22 cellular contexts compared by ENCODE assay signal in the genomic region with DNA sequence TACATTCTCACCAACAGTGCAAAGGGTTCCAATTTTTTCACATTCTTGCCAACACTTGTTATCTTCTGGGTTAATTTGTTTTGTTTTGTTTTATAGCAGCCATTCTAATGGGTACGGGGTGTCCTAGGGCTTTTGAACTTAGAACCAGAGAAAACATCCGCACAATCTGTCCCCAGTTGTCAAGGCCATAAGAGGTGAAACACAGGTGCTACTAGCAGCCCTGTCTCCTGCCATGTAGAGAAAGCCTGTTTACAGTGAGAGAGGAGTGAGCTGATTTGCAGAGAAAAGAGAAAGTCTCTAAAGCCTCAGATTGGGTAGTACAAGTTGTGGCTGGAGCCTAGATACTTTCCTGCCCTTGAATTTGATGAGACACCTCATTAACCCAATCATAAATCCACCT. TPM values are rescaled to one million over a fixed set of nuclear protein-coding genes. Genes with fewer than 3 reads are reported as not detected.
DNase-seq lines count a peak whose midpoint lies in the region; ATAC-seq, FAIRE-seq and TF ChIP-seq lines count a peak whose summit lies in the region.
"Had no signal": no experiment of that assay in that cellular context is flagged by ENCODE, and none has a peak within 500 bp of the region (broad histone marks: within the 10 kb centered on the region; RNA-seq: fewer than 3 reads in every experiment).

No MANE protein-coding gene starts in this region.

- H3K9ac ChIP-seq in K562 (ENCODE audit: insufficient read depth in 1 of 2, low read depth in 2 of 2, low read length in 2 of 2) (no peak overlapping the region), liver (ENCODE audit: low read depth in 1 of 2, low read length in 2 of 2) (no peak overlapping the region), SK-N-SH (no peak overlapping the region)

- in situ Hi-C loops in K562 (cut with MboI): no loop called here

- H3K36me3 ChIP-seq in HEK293 (ENCODE audit: control insufficient read depth in 2 of 2, insufficient read depth in 1 of 2, low read length in 2 of 2) (peaks cover under 1 to 36% of the 10 kb centered on the region in 2 experiments; a peak in 1 of 3 replicates), K562 (ENCODE audit: control insufficient read depth, insufficient read depth, low read length) (peaks cover 41% of the 10 kb centered on the region), liver (ENCODE audit: control insufficient read depth in 4 of 4, insufficient read depth in 3 of 4, low read depth in 1 of 4, low read length in 3 of 4) (peaks cover 0 to 2% (median 0%) of the 10 kb centered on the region in 4 donors), small intestine (ENCODE audit: control insufficient read depth in 2 of 2, insufficient read depth in 2 of 2, low read length in 2 of 2) (peaks cover 2 to 4% of the 10 kb centered on the region in 2 donors), SK-N-SH (replicated peaks in 1 of 2; ENCODE audit: control insufficient read depth in 1 of 2, insufficient read depth in 2 of 2, low read length in 1 of 2) (peaks cover 23 to 36% of the 10 kb centered on the region in 2 experiments)

- TF ChIP-seq EP300 in K562 (IDR thresholded peaks at IDR 0.05; ENCODE audit: low read length) (no peak), SK-N-SH (IDR thresholded peaks at IDR 0.05; ENCODE audit: borderline replicate concordance in 1 of 2, low read depth in 1 of 2, low read length in 1 of 2) (no peak)

- CTCF ChIA-PET in HEK293 (lab: Yijun Ruan, JAX): interaction anchor here (1.0 to 2.5 kb wide), 3 partner anchors 10 to 67 kb away, joined by 3 to 7 read pairs (median 5); partner anchors contain the start of gene MYCL
- CTCF ChIA-PET in K562 (lab: Yijun Ruan, JAX; ENCODE audit: low intra/inter-chr PET ratio): no interaction called here
- CTCF ChIA-PET in SK-N-SH (lab: Yijun Ruan, JAX): interaction anchor here (1.0 to 3.8 kb wide), 3 partner anchors 19 to 139 kb away, joined by 3 to 19 read pairs (median 3); partner anchors contain the start of gene MYCL

- TF ChIP-seq RAD21 in K562 (CRISPR knock-in tag; conservative IDR thresholded peaks at IDR 0.05 in 1 of 2, IDR thresholded peaks at IDR 0.05 in 1 of 2) (no peak), liver (IDR thresholded peaks at IDR 0.05) (no peak), SK-N-SH (IDR thresholded peaks at IDR 0.05; ENCODE audit: low read length) (no peak)

- DNase-seq in K562 (ENCODE audit: extremely low read depth in 1 of 4, low spot score in 3 of 4) (no peak), small intestine (peak; percentile 21), NCI-H2227 (lab: John Stamatoyannopoulos, UW; ENCODE audit: unreplicated experiment) (no peak), SK-N-SH (no peak)
- no peak for DNase-seq in activated T-cell treated with anti-CD3 and anti-CD28 coated beads, Interleukin-2, amount 50 U/mL, for 72 hours
- DNase-seq: CD4-positive, CD25-positive, alpha-beta regulatory T cell; DMS153; DND-41; KG1; MM.1S; NCI-H2081; NCI-H2171; NCI-H345; NCI-H524 treated with DMSO at 0.1 percent for 48 hours; Right ventricle myocardium superior; RPMI8226 had no signal

- no peaks in the 10 kb centered on the region for H3K9me1 ChIP-seq in K562 (ENCODE audit: control insufficient read depth, insufficient read depth, low read length)

- H3K9me3 Mint-ChIP-seq in activated T-cell treated with anti-CD3 and anti-CD28 coated beads, Interleukin-2, amount 50 U/mL, for 72 hours: no peaks in the 10 kb centered on the region
- H3K9me3 Mint-ChIP-seq: CD4-positive, CD25-positive, alpha-beta regulatory T cell had no signal

- H3K4me3 ChIP-seq in HEK293 (ENCODE audit: low read depth, low read length): no peak overlapping the region
- H3K4me3 ChIP-seq in K562: no peak overlapping the region
- H3K4me3 ChIP-seq in liver (ENCODE audit: low read depth in 1 of 3, low read length in 3 of 3): no peak overlapping the region
- H3K4me3 ChIP-seq in small intestine (ENCODE audit: low read depth in 1 of 2, low read length in 2 of 2): no peak overlapping the region
- no peak overlapping the region for H3K4me3 ChIP-seq in SK-N-SH (ENCODE audit: low read depth in 2 of 2, low read length in 1 of 2)
- H3K4me3 ChIP-seq: SJSA1 had no signal

- no peaks in the 10 kb centered on the region for H3K4me1 ChIP-seq in HEK293 (ENCODE audit: control insufficient read depth, insufficient read depth, low read length)
- peaks cover 11 to 21% of the 10 kb centered on the region in 2 experiments for H3K4me1 ChIP-seq in K562 (replicated peaks in 1 of 2; ENCODE audit: control insufficient read depth in 2 of 2, insufficient read depth in 2 of 2, low read length in 2 of 2)
- no peaks in the 10 kb centered on the region for H3K4me1 ChIP-seq in liver (ENCODE audit: control insufficient read depth in 4 of 4, insufficient read depth in 4 of 4, low read length in 3 of 4)
- H3K4me1 ChIP-seq in small intestine (ENCODE audit: control insufficient read depth in 2 of 2, insufficient read depth in 1 of 2, low read depth in 1 of 2, low read length in 1 of 2): no peaks in the 10 kb centered on the region
- H3K4me1 ChIP-seq in SK-N-SH (ENCODE audit: control insufficient read depth in 1 of 2, insufficient read depth in 2 of 2, low read depth in 1 of 2, low read length in 1 of 2): peaks cover 2 to 5% of the 10 kb centered on the region in 2 experiments; a peak in 2 of 4 replicates

- no peak overlapping the region for H3K4me2 ChIP-seq in K562 (ENCODE audit: insufficient read depth, low read length)
- H3K4me2 ChIP-seq in SK-N-SH: no peak overlapping the region

- H3F3A ChIP-seq in SK-N-SH (replicated peaks; ENCODE audit: insufficient read depth): no peaks in the 10 kb centered on the region

- no peak for ATAC-seq in K562
- no peak for ATAC-seq in activated T-cell treated with anti-CD3 and anti-CD28 coated beads, Interleukin-2, amount 50 U/mL, for 72 hours (replicated peaks in 1 of 2)
- ATAC-seq: HCT116 had no signal

- peaks cover 0 to 2% of the 10 kb centered on the region in 2 donors for H3K36me3 Mint-ChIP-seq in activated T-cell treated with anti-CD3 and anti-CD28 coated beads, Interleukin-2, amount 50 U/mL, for 72 hours (ENCODE audit: insufficient read depth in 2 of 2)

- no peak for TF ChIP-seq POLR2A in K562 (conservative IDR thresholded peaks at IDR 0.05)

- TF ChIP-seq CTCF in HEK293 (tag by site-specific recombination; IDR thresholded peaks at IDR 0.05) (no peak), K562 (IDR thresholded peaks at IDR 0.05 in 2 of 3, conservative IDR thresholded peaks at IDR 0.05 in 1 of 3; ENCODE audit: insufficient read depth in 2 of 3, low read depth in 1 of 3, low read length in 3 of 3) (no peak), liver (IDR thresholded peaks at IDR 0.05; ENCODE audit: low read depth, low read length, missing input control) (no peak), SK-N-SH (IDR thresholded peaks at IDR 0.05) (no peak)

- H3K27me3 ChIP-seq in K562 (ENCODE audit: control insufficient read depth in 2 of 2, insufficient read depth in 2 of 2, low read length in 2 of 2): no peaks in the 10 kb centered on the region
- no peaks in the 10 kb centered on the region for H3K27me3 ChIP-seq in liver (ENCODE audit: control insufficient read depth in 4 of 4, insufficient read depth in 4 of 4, low read length in 3 of 4)
- no peaks in the 10 kb centered on the region for H3K27me3 ChIP-seq in small intestine (ENCODE audit: control insufficient read depth in 2 of 2, insufficient read depth in 2 of 2, low read length in 2 of 2)
- no peaks in the 10 kb centered on the region for H3K27me3 ChIP-seq in SK-N-SH (ENCODE audit: insufficient read depth)
- H3K27me3 ChIP-seq: SJSA1 had no signal

- TSS peak; percentile 15 for BruUV-seq in K562 (replicated peaks; lab: Mats Ljungman, UMichigan)

- H3K9me3 ChIP-seq in HEK293 (ENCODE audit: control insufficient read depth, insufficient read depth, low read depth, low read length) (no peaks in the 10 kb centered on the region), K562 (replicated peaks; ENCODE audit: control insufficient read depth, insufficient read depth, low read depth, low read length) (no peaks in the 10 kb centered on the region), liver (ENCODE audit: control insufficient read depth in 4 of 4, low read length in 3 of 4) (no peaks in the 10 kb centered on the region), small intestine (ENCODE audit: control insufficient read depth, low read depth) (no peaks in the 10 kb centered on the region), SK-N-SH (no peaks in the 10 kb centered on the region)
- H3K9me3 ChIP-seq: SJSA1 had no signal

- H3K4me3 Mint-ChIP-seq in activated T-cell treated with anti-CD3 and anti-CD28 coated beads, Interleukin-2, amount 50 U/mL, for 72 hours: no peak overlapping the region

- no peaks in the 10 kb centered on the region for H3K9me2 ChIP-seq in SK-N-SH

- no peak overlapping the region for H3K27ac Mint-ChIP-seq in activated T-cell treated with anti-CD3 and anti-CD28 coated beads, Interleukin-2, amount 50 U/mL, for 72 hours

- H3K27ac ChIP-seq in HEK293 (ENCODE audit: extremely low read depth, low read depth, low read length) (no peak overlapping the region), K562 (ENCODE audit: extremely low read depth, low read depth, low read length) (no peak overlapping the region), liver (ENCODE audit: low read depth in 1 of 2, low read length in 2 of 2) (no peak overlapping the region), small intestine (ENCODE audit: low read depth in 1 of 2, low read length in 1 of 2) (no peak overlapping the region), SK-N-SH (ENCODE audit: low read depth in 2 of 2, low read length in 1 of 2) (no peak overlapping the region)
- H3K27ac ChIP-seq: SJSA1 had no signal

- H3K79me2 ChIP-seq in K562 (ENCODE audit: control insufficient read depth, insufficient read depth, low read length): no peaks in the 10 kb centered on the region
- H3K79me2 ChIP-seq in SK-N-SH (ENCODE audit: insufficient read depth): no peaks in the 10 kb centered on the region

- POLR2A ChIA-PET in HEK293 (lab: Yijun Ruan, JAX): no interaction called here
- POLR2A ChIA-PET in K562 (lab: Yijun Ruan, JAX): interaction anchor here (0.6 to 2.7 kb wide), 4 partner anchors 9 to 587 kb away, joined by 3 to 20 read pairs (median 4); no protein-coding TSS in a partner anchor
- POLR2A ChIA-PET in SK-N-SH (lab: Yijun Ruan, JAX): no interaction called here

- 100% methylated on average over 2 of the region's 2 CpGs for WGBS in K562 (ENCODE audit: insufficient coverage, low coverage, missing lambda C conversion rate)
- 87% methylated on average over 2 of the region's 2 CpGs for WGBS in liver
- WGBS in small intestine, 3 donors: 28 to 83% (median 42%) methylated on average over 2 of the region's 2 CpGs
- 92% methylated on average over 2 of the region's 2 CpGs for WGBS in SK-N-SH (ENCODE audit: low lambda C conversion rate)

- H2AFZ ChIP-seq in K562 (ENCODE audit: low read depth, low read length) (no peak overlapping the region), SK-N-SH (ENCODE audit: low read depth) (no peak overlapping the region)

- H4K20me1 ChIP-seq in K562 (replicated peaks; ENCODE audit: control insufficient read depth, insufficient read depth, low read length) (no peaks in the 10 kb centered on the region), SK-N-SH (ENCODE audit: insufficient read depth) (no peaks in the 10 kb centered on the region)

- H3K27me3 Mint-ChIP-seq in activated T-cell treated with anti-CD3 and anti-CD28 coated beads, Interleukin-2, amount 50 U/mL, for 72 hours (ENCODE audit: low read depth): peaks cover 7% of the 10 kb centered on the region

- intact Hi-C loops in K562 (cut with micrococcal nuclease): no loop called here

- FAIRE-seq in K562 (lab: Jason Lieb, UNC) (no peak), small intestine (lab: Jason Lieb, UNC) (no peak)
- FAIRE-seq: GM12892, HTR-8/SVneo had no signal

- H3K4me1 Mint-ChIP-seq in activated T-cell treated with anti-CD3 and anti-CD28 coated beads, Interleukin-2, amount 50 U/mL, for 72 hours (ENCODE audit: low read depth): no peaks in the 10 kb centered on the region

RNA-seq across cellular contexts. Expression of gene BMP8B, which starts 46.4 kb away (rescaled TPM):
- total RNA-seq in K562 (2011; cell fraction: chromatin; rRNA removed; ENCODE audit: low replicate concordance): 0.16 and 0.32 TPM in 2 replicates
- total RNA-seq in K562 (2011; cell fraction: nucleolus; rRNA removed): 0.53 and 0.67 TPM in 2 replicates
- total RNA-seq in K562 (2011; cell fraction: nucleoplasm; rRNA removed): 0.29 and 0.31 TPM in 2 replicates
- 0.18 and 0.20 TPM in 2 replicates for total RNA-seq in K562 (2014; rRNA removed)
- total RNA-seq in K562 (2014; rRNA removed; fragmentation: Illumina TruSeq; extraction: Trizol): 0.10 and 0.11 TPM in 2 replicates
- 0.11 and 0.14 TPM in 2 replicates for total RNA-seq in K562 (2015; rRNA removed; fragmentation: Illumina TruSeq; extraction: Trizol)
- total RNA-seq in K562 (2021): 0.33 and 0.36 TPM in 2 replicates
- polyA plus RNA-seq in K562 (2011; rRNA removed): 0.14 and 0.15 TPM in 2 replicates
- 0.09 and 0.13 TPM in 2 replicates for polyA plus RNA-seq in K562 (2011; cell fraction: cytosol; rRNA removed)
- polyA plus RNA-seq in K562 (2011; cell fraction: nucleus; rRNA removed): 0.14 and 0.17 TPM in 2 replicates
- polyA plus RNA-seq in K562 (2012): 0.34 and 0.62 TPM in 2 replicates
- polyA plus RNA-seq in K562 (2014; fragmentation: Illumina TruSeq; extraction: Trizol): 0.14 and 0.18 TPM in 2 replicates
- under 1 TPM; 0.03 to 0.04 TPM for polyA plus RNA-seq in K562 (2014; fragmentation: Nextera tagmentation; extraction: Ambion mirVana)
- polyA plus RNA-seq in K562 (2014; rRNA removed): 0.09 and 0.22 TPM in 2 replicates
- 0.09 and 0.18 TPM in 2 replicates for polyA minus RNA-seq in K562 (2011; rRNA and poly(A)+ RNA removed)
- not detected in 2 replicates for polyA minus RNA-seq in K562 (2011; cell fraction: cytosol; rRNA and poly(A)+ RNA removed)
- 0.13 and 0.22 TPM in 2 replicates for polyA minus RNA-seq in K562 (2011; cell fraction: nucleus; rRNA and poly(A)+ RNA removed)
- total RNA-seq in liver: under 1 TPM; 0.08 to 0.19 TPM
- polyA plus RNA-seq in liver: under 1 TPM; 0.17 to 0.19 TPM
- polyA plus RNA-seq in small intestine: 1 to 10 TPM; 1.0 to 8.1 (median 7.2) TPM
- 1 to 10 TPM in 1 of 2 donors, under 1 TPM in 1; 0.69 to 1.5 TPM for total RNA-seq in activated T-cell treated with anti-CD3 and anti-CD28 coated beads, Interleukin-2, amount 50 U/mL, for 72 hours
- polyA plus RNA-seq in SK-N-SH (2012; rRNA removed): 0.07 and 0.16 TPM in 2 replicates
- 0.10 and 0.24 TPM in 2 replicates for polyA plus RNA-seq in SK-N-SH (2012; cell fraction: cytosol; rRNA removed)
- polyA plus RNA-seq in SK-N-SH (2012; cell fraction: nucleus; rRNA removed): 0.04 and 0.05 TPM in 2 replicates

RNA-seq across cellular contexts. Expression of gene TRIT1, which starts 48.2 kb away (rescaled TPM):
- total RNA-seq in K562 (2011; cell fraction: chromatin; rRNA removed; ENCODE audit: low replicate concordance): 76.0 and 139 TPM in 2 replicates
- 71.9 and 78.4 TPM in 2 replicates for total RNA-seq in K562 (2011; cell fraction: nucleolus; rRNA removed)
- total RNA-seq in K562 (2011; cell fraction: nucleoplasm; rRNA removed): 85.4 and 109 TPM in 2 replicates
- total RNA-seq in K562 (2014; rRNA removed): 67.5 and 71.3 TPM in 2 replicates
- total RNA-seq in K562 (2014; rRNA removed; fragmentation: Illumina TruSeq; extraction: Trizol): 84.0 and 103 TPM in 2 replicates
- total RNA-seq in K562 (2015; rRNA removed; fragmentation: Illumina TruSeq; extraction: Trizol): 66.7 and 67.6 TPM in 2 replicates
- 57.5 and 58.4 TPM in 2 replicates for total RNA-seq in K562 (2021)
- 87.3 and 88.3 TPM in 2 replicates for polyA plus RNA-seq in K562 (2011; rRNA removed)
- 24.8 and 44.1 TPM in 2 replicates for polyA plus RNA-seq in K562 (2011; cell fraction: cytosol; rRNA removed)
- 69.2 and 92.0 TPM in 2 replicates for polyA plus RNA-seq in K562 (2011; cell fraction: nucleus; rRNA removed)
- polyA plus RNA-seq in K562 (2012): 45.6 and 47.5 TPM in 2 replicates
- polyA plus RNA-seq in K562 (2014; fragmentation: Illumina TruSeq; extraction: Trizol): 75.1 and 76.5 TPM in 2 replicates
- 10 to 100 TPM; 27.9 to 58.3 TPM for polyA plus RNA-seq in K562 (2014; fragmentation: Nextera tagmentation; extraction: Ambion mirVana)
- 66.4 and 72.1 TPM in 2 replicates for polyA plus RNA-seq in K562 (2014; rRNA removed)
- 103 and 116 TPM in 2 replicates for polyA minus RNA-seq in K562 (2011; rRNA and poly(A)+ RNA removed)
- polyA minus RNA-seq in K562 (2011; cell fraction: cytosol; rRNA and poly(A)+ RNA removed): 36.2 and 48.7 TPM in 2 replicates
- polyA minus RNA-seq in K562 (2011; cell fraction: nucleus; rRNA and poly(A)+ RNA removed): 78.8 and 98.3 TPM in 2 replicates
- total RNA-seq in liver: 10 to 100 TPM in 1 of 2 donors, 1 to 10 TPM in 1; 9.3 to 11.2 TPM
- 1 to 10 TPM; 4.5 to 5.0 TPM for polyA plus RNA-seq in liver
- polyA plus RNA-seq in small intestine: 10 to 100 TPM in 1 of 3 donors, 1 to 10 TPM in 2; 4.3 to 11.7 (median 6.9) TPM
- total RNA-seq in activated T-cell treated with anti-CD3 and anti-CD28 coated beads, Interleukin-2, amount 50 U/mL, for 72 hours: 10 to 100 TPM; 20.5 to 22.6 TPM
- polyA plus RNA-seq in SK-N-SH (2012; rRNA removed): 11.8 and 15.4 TPM in 2 replicates
- 12.7 and 14.1 TPM in 2 replicates for polyA plus RNA-seq in SK-N-SH (2012; cell fraction: cytosol; rRNA removed)
- polyA plus RNA-seq in SK-N-SH (2012; cell fraction: nucleus; rRNA removed): 18.8 and 33.5 TPM in 2 replicates
